In genomic region chr13:46150134-46150693, GRCh38 we compare ENCODE assay signal across 1 cellular context.
TF ChIP-seq lines count a peak whose summit lies in the region.

No MANE protein-coding gene starts in this region.

TF ChIP-seq in GM12891, 5 proteins besides CTCF, POLR2A, EP300 and RAD21 (continued from another document):
- TF ChIP-seq POLR2AphosphoS5 (IDR thresholded peaks at IDR 0.05; ENCODE audit: low read depth, low read length) (0 out of 2 replicates have a peak, but pooled peaks have one; percentile 1), TAF1 (IDR thresholded peaks at IDR 0.05; ENCODE audit: low read depth, low read length) (no peak), SPI1 (IDR thresholded peaks at IDR 0.05; ENCODE audit: low read depth, low read length) (no peak)
